39 cellular contexts compared by ENCODE assay signal in the genomic region with DNA sequence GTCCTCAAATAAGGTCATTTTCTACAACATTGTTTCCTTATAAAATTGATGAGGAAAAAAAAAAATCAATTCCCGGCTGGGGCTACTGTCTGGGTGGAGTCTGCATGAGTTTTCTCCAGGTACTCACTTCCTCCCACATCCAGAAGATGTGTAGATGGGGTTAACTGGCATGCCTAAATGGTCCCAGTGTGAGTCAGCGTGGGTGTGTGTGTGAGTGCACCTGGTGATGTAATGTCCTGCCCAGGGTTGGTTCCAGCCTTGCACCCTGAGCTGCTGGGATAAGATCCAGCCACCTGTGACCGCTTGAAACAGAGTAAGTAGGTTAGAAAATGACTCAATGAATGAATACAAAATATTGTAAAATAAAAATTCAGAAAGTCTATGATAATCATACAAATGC. TPM values are rescaled to one million over a fixed set of nuclear protein-coding genes. Genes with fewer than 3 reads are reported as not detected.
A peak's percentile ranks its signal among the peaks of the same experiment; 100 is the strongest.
DNase-seq lines count a peak whose midpoint lies in the region; ATAC-seq, FAIRE-seq and TF ChIP-seq lines count a peak whose summit lies in the region.
"Had no signal": no experiment of that assay in that cellular context is flagged by ENCODE, and none has a peak within 500 bp of the region (broad histone marks: within the 10 kb centered on the region; RNA-seq: fewer than 3 reads in every experiment).

No MANE protein-coding gene starts in this region.

- DNase-seq in HPDE6-E6E7 (ENCODE audit: extremely low spot score) (peak; percentile 8), bronchial epithelial cell (ENCODE audit: low read depth) (peak; percentile 87), kidney (peak; percentile 60), transverse colon (peak; percentile 44), erythroblast (lab: John Stamatoyannopoulos, UW) (no peak)
- DNase-seq in effector memory CD4-positive, alpha-beta T cell, result no peak
- DNase-seq in stimulated activated CD4-positive, alpha-beta T cell treated with anti-CD3 and anti-CD28 coated beads, Interleukin-2, amount 100 ng/mL, for 48 hours, result no peak
- DNase-seq: activated CD4-positive, alpha-beta T cell treated with anti-CD3 and anti-CD28 coated beads for 48 hours; activated gamma-delta T cell; activated naive CD8-positive, alpha-beta T cell treated with anti-CD3 and anti-CD28 coated beads, Interleukin-2, amount 10 ng/mL, durations not matched to agents 7 days and 5 days; activated T-cell treated with anti-CD3 and anti-CD28 coated beads, Interleukin-2, amount 50 U/mL, for 24 hours; aorta; effector CD4-positive, alpha-beta T cell; GOT3; head of caudate nucleus; Kasumi-1; MV-4-11; NCI-H1436; NCI-H2081; NCI-H2227 treated with DMSO at 0.1 percent for 48 hours; NCI-H526; NK-92 treated with Interleukin-12 subunit alpha and Interleukin-12 subunit beta, amount 100 ng/mL, for 24 hours; SIG-M5; substantia nigra had no signal

- in situ Hi-C loops in transverse colon (cut with MboI; ENCODE audit: low pct_ligation_motif_present in 1 of 4, low pct_unique_long_range_greater_than_20kb in 1 of 4, low sequenced_read_pairs in 3 of 4), result no loop called here

- ATAC-seq in GM18858 (IDR thresholded peaks at IDR 0.05; ENCODE audit: unreplicated experiment), result no peak
- ATAC-seq: HepG2; Panc1; stimulated activated memory B cell treated with anti-CD40 and anti-IgM and Interleukin-4, amounts not matched to agents 10 μg/mL and 1 μg/mL and 100 μg/mL, for 72 hours had no signal

- TF ChIP-seq POLR2A in transverse colon (IDR thresholded peaks at IDR 0.05) (no peak), erythroblast (IDR thresholded peaks at IDR 0.05; ENCODE audit: low read length) (no peak)

- intact Hi-C loops in kidney (cut with DNase I) (no loop called here), transverse colon (cut with DNase I; ENCODE audit: low total_unique reads) (no loop called here)

- H3K9me3 ChIP-seq in kidney (ENCODE audit: control insufficient read depth in 1 of 2, low read length in 2 of 2), result no peaks in the 10 kb centered on the region
- no peaks in the 10 kb centered on the region for H3K9me3 ChIP-seq in transverse colon
- H3K9me3 ChIP-seq in effector memory CD4-positive, alpha-beta T cell (ENCODE audit: control insufficient read depth, low read length), result no peaks in the 10 kb centered on the region
- H3K9me3 ChIP-seq: BLaER1, upper lobe of left lung had no signal

- H3K27me3 ChIP-seq in bronchial epithelial cell (ENCODE audit: control insufficient read depth, insufficient read depth, low read length), result no peaks in the 10 kb centered on the region
- no peaks in the 10 kb centered on the region for H3K27me3 ChIP-seq in transverse colon
- H3K27me3 ChIP-seq in effector memory CD4-positive, alpha-beta T cell (replicated peaks; ENCODE audit: control insufficient read depth, insufficient read depth, low read length, poor library complexity, severe bottlenecking), result no peaks in the 10 kb centered on the region
- H3K27me3 ChIP-seq: cardiac muscle cell, upper lobe of left lung had no signal

- TF ChIP-seq CTCF in bronchial epithelial cell (IDR thresholded peaks at IDR 0.05; ENCODE audit: insufficient read depth, low read length, severe bottlenecking) (no peak), kidney (IDR thresholded peaks at IDR 0.05; ENCODE audit: borderline replicate concordance, extremely low read depth, insufficient read depth) (no peak), transverse colon (IDR thresholded peaks at IDR 0.05) (no peak)

- H3K36me3 ChIP-seq in bronchial epithelial cell (ENCODE audit: control insufficient read depth, insufficient read depth, low read length) (no peaks in the 10 kb centered on the region), kidney (ENCODE audit: control insufficient read depth in 1 of 2, insufficient read depth in 2 of 2, low read length in 2 of 2) (no peaks in the 10 kb centered on the region), transverse colon (no peaks in the 10 kb centered on the region)
- H3K36me3 ChIP-seq in effector memory CD4-positive, alpha-beta T cell (ENCODE audit: control insufficient read depth, insufficient read depth, low read length), result no peaks in the 10 kb centered on the region
- H3K36me3 ChIP-seq: BLaER1, cardiac muscle cell, upper lobe of left lung had no signal

- H3K4me3 ChIP-seq in bronchial epithelial cell (ENCODE audit: low read depth, low read length) (no peak overlapping the region), kidney (ENCODE audit: low read length in 2 of 2) (no peak overlapping the region), transverse colon (no peak overlapping the region)
- no peak overlapping the region for H3K4me3 ChIP-seq in effector memory CD4-positive, alpha-beta T cell (ENCODE audit: insufficient read depth, low read depth, low read length, poor library complexity, severe bottlenecking)
- H3K4me3 ChIP-seq: BLaER1, cardiac muscle cell, upper lobe of left lung had no signal

- H3K4me1 ChIP-seq in kidney (ENCODE audit: control insufficient read depth in 1 of 2, insufficient read depth in 1 of 2, low read depth in 1 of 2, low read length in 2 of 2) (no peaks in the 10 kb centered on the region), transverse colon (no peaks in the 10 kb centered on the region)
- no peaks in the 10 kb centered on the region for H3K4me1 ChIP-seq in effector memory CD4-positive, alpha-beta T cell (ENCODE audit: control insufficient read depth, insufficient read depth, low read length, poor library complexity, severe bottlenecking)
- H3K4me1 ChIP-seq: BLaER1, upper lobe of left lung had no signal

- H3K27ac ChIP-seq in kidney (ENCODE audit: low read depth in 2 of 2, low read length in 2 of 2), result no peak overlapping the region
- no peak overlapping the region for H3K27ac ChIP-seq in transverse colon
- H3K27ac ChIP-seq in effector memory CD4-positive, alpha-beta T cell (ENCODE audit: insufficient read depth, low read length, poor library complexity, severe bottlenecking), result no peak overlapping the region
- H3K27ac ChIP-seq: BLaER1, cardiac muscle cell, upper lobe of left lung, VCaP had no signal

- WGBS in transverse colon (ENCODE audit: low coverage in 1 of 2), 2 donors, result 49% methylated on average over 3 of the region's 3 CpGs; no CpG with 5 or more reads in 1 of the 2 donors

- FAIRE-seq in bronchial epithelial cell (lab: Jason Lieb, UNC) (no peak), kidney (lab: Jason Lieb, UNC) (no peak)
- FAIRE-seq: colon, G401.6, HepG2 had no signal

- no peak for TF ChIP-seq EP300 in transverse colon (IDR thresholded peaks at IDR 0.05; ENCODE audit: low read depth)

- H3K9ac ChIP-seq in kidney (ENCODE audit: low read length in 2 of 2), result no peak overlapping the region
- H3K9ac ChIP-seq: BLaER1 had no signal

RNA-seq across cellular contexts. Expression of a gene that starts 11.1 kb away (rescaled TPM):
- total RNA-seq in bronchial epithelial cell (not detected in 2 replicates), kidney (not detected), transverse colon (not detected)
- not detected for polyA plus RNA-seq in kidney (ENCODE audit: insufficient read depth, low read depth, low replicate concordance)
- total RNA-seq: activated naive CD8-positive, alpha-beta T cell treated with anti-CD3 and anti-CD28 coated beads, Interleukin-2, amount 10 ng/mL, durations not matched to agents 7 days and 5 days; aorta; cardiac muscle cell; fibroblast of villous mesenchyme; HepG2; lung microvascular endothelial cell; osteocyte; upper lobe of left lung had no signal
- polyA plus RNA-seq: aorta, cardiac muscle cell, esophagus, HepG2, neural cell had no signal

Comparison
In these comparisons a context has a peak if more than half of its experiments do, and no peak if none do; other contexts are left out.
1. DNase-seq: peak in HPDE6-E6E7 (single experiment), bronchial epithelial cell (single experiment), kidney (single experiment) and transverse colon (single experiment); none in erythroblast (0 of 2), effector memory CD4-positive, alpha-beta T cell (0 of 3) and stimulated activated CD4-positive, alpha-beta T cell treated with anti-CD3 and anti-CD28 coated beads, Interleukin-2, amount 100 ng/mL, for 48 hours (0 of 2).